ENCODE assay signal across 2 cellular contexts in the genomic region with DNA sequence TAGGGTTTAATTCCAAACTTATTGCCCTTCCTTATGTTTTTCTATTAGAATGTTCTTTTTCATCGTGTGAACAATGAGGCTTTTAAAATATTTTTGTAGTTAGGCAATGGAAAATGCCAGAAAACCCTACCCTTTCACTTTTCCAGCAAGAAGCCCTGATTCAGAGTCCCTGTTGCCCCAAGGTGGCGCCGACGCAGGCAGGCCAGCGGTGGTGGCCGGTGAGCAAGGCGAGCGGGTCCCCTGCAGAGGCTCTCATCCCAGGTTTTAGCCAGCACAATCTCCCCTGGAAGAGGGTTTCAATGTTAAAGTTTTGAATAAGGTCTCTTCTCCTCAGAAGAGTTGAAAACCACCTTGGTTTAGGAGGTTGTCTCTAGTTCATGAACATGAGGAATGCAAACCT.
TF ChIP-seq lines count a peak whose summit lies in the region.

No MANE protein-coding gene starts in this region.

TF ChIP-seq in SK-N-SH, 30 proteins besides CTCF, POLR2A, EP300 and RAD21:
- TF ChIP-seq, protein P1, sequence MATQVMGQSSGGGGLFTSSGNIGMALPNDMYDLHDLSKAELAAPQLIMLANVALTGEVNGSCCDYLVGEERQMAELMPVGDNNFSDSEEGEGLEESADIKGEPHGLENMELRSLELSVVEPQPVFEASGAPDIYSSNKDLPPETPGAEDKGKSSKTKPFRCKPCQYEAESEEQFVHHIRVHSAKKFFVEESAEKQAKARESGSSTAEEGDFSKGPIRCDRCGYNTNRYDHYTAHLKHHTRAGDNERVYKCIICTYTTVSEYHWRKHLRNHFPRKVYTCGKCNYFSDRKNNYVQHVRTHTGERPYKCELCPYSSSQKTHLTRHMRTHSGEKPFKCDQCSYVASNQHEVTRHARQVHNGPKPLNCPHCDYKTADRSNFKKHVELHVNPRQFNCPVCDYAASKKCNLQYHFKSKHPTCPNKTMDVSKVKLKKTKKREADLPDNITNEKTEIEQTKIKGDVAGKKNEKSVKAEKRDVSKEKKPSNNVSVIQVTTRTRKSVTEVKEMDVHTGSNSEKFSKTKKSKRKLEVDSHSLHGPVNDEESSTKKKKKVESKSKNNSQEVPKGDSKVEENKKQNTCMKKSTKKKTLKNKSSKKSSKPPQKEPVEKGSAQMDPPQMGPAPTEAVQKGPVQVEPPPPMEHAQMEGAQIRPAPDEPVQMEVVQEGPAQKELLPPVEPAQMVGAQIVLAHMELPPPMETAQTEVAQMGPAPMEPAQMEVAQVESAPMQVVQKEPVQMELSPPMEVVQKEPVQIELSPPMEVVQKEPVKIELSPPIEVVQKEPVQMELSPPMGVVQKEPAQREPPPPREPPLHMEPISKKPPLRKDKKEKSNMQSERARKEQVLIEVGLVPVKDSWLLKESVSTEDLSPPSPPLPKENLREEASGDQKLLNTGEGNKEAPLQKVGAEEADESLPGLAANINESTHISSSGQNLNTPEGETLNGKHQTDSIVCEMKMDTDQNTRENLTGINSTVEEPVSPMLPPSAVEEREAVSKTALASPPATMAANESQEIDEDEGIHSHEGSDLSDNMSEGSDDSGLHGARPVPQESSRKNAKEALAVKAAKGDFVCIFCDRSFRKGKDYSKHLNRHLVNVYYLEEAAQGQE (IDR thresholded peaks at IDR 0.05; ENCODE audit: low read depth, low read length) = no peak
- TF ChIP-seq, protein P2, sequence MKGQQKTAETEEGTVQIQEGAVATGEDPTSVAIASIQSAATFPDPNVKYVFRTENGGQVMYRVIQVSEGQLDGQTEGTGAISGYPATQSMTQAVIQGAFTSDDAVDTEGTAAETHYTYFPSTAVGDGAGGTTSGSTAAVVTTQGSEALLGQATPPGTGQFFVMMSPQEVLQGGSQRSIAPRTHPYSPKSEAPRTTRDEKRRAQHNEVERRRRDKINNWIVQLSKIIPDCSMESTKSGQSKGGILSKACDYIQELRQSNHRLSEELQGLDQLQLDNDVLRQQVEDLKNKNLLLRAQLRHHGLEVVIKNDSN (IDR thresholded peaks at IDR 0.05; ENCODE audit: borderline replicate concordance, low read depth) = no peak
- no peak for TF ChIP-seq CHD2 (IDR thresholded peaks at IDR 0.05; ENCODE audit: low read length, partially characterized antibody)
- TF ChIP-seq, protein P3, sequence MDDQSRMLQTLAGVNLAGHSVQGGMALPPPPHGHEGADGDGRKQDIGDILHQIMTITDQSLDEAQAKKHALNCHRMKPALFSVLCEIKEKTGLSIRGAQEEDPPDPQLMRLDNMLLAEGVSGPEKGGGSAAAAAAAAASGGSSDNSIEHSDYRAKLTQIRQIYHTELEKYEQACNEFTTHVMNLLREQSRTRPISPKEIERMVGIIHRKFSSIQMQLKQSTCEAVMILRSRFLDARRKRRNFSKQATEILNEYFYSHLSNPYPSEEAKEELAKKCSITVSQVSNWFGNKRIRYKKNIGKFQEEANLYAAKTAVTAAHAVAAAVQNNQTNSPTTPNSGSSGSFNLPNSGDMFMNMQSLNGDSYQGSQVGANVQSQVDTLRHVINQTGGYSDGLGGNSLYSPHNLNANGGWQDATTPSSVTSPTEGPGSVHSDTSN (IDR thresholded peaks at IDR 0.05) = no peak
- TF ChIP-seq, protein P4, sequence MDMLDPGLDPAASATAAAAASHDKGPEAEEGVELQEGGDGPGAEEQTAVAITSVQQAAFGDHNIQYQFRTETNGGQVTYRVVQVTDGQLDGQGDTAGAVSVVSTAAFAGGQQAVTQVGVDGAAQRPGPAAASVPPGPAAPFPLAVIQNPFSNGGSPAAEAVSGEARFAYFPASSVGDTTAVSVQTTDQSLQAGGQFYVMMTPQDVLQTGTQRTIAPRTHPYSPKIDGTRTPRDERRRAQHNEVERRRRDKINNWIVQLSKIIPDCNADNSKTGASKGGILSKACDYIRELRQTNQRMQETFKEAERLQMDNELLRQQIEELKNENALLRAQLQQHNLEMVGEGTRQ (IDR thresholded peaks at IDR 0.05; ENCODE audit: borderline replicate concordance, low read depth, low read length) = no peak
- TF ChIP-seq, protein P5, sequence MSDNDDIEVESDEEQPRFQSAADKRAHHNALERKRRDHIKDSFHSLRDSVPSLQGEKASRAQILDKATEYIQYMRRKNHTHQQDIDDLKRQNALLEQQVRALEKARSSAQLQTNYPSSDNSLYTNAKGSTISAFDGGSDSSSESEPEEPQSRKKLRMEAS (IDR thresholded peaks at IDR 0.05; ENCODE audit: low read depth) = no peak
- no peak for TF ChIP-seq GATA2 (CRISPR knock-in tag; IDR thresholded peaks at IDR 0.05)
- TF ChIP-seq POLR2AphosphoS5 (IDR thresholded peaks at IDR 0.05; ENCODE audit: low read depth, low read length) = no peak

TF ChIP-seq in SK-N-SH treated with all-trans-retinoic acid at 6 μM for 48 hours, 23 proteins besides CTCF, POLR2A, EP300 and RAD21:
- TF ChIP-seq, protein P6, sequence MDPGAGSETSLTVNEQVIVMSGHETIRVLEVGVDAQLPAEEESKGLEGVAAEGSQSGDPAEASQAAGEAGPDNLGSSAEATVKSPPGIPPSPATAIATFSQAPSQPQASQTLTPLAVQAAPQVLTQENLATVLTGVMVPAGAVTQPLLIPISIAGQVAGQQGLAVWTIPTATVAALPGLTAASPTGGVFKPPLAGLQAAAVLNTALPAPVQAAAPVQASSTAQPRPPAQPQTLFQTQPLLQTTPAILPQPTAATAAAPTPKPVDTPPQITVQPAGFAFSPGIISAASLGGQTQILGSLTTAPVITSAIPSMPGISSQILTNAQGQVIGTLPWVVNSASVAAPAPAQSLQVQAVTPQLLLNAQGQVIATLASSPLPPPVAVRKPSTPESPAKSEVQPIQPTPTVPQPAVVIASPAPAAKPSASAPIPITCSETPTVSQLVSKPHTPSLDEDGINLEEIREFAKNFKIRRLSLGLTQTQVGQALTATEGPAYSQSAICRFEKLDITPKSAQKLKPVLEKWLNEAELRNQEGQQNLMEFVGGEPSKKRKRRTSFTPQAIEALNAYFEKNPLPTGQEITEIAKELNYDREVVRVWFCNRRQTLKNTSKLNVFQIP (CRISPR knock-in tag; IDR thresholded peaks at IDR 0.05; ENCODE audit: borderline replicate concordance, low read depth) = no peak
- no peak for TF ChIP-seq ISL1 (CRISPR knock-in tag; IDR thresholded peaks at IDR 0.05)
- TF ChIP-seq ESRRG (CRISPR knock-in tag; IDR thresholded peaks at IDR 0.05) = no peak
- TF ChIP-seq BACH2 (CRISPR knock-in tag; IDR thresholded peaks at IDR 0.05; ENCODE audit: borderline replicate concordance) = no peak
- no peak for TF ChIP-seq GLIS3 (CRISPR knock-in tag; IDR thresholded peaks at IDR 0.05)
- TF ChIP-seq ZNF70 (CRISPR knock-in tag; IDR thresholded peaks at IDR 0.05) = no peak
- no peak for TF ChIP-seq ZFP3 (CRISPR knock-in tag; IDR thresholded peaks at IDR 0.05)
- no peak for TF ChIP-seq CSDC2 (CRISPR knock-in tag; IDR thresholded peaks at IDR 0.05)
- TF ChIP-seq, protein P7, sequence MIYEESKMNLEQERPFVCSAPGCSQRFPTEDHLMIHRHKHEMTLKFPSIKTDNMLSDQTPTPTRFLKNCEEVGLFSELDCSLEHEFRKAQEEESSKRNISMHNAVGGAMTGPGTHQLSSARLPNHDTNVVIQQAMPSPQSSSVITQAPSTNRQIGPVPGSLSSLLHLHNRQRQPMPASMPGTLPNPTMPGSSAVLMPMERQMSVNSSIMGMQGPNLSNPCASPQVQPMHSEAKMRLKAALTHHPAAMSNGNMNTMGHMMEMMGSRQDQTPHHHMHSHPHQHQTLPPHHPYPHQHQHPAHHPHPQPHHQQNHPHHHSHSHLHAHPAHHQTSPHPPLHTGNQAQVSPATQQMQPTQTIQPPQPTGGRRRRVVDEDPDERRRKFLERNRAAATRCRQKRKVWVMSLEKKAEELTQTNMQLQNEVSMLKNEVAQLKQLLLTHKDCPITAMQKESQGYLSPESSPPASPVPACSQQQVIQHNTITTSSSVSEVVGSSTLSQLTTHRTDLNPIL (CRISPR knock-in tag; IDR thresholded peaks at IDR 0.05; ENCODE audit: low read depth) = no peak
- TF ChIP-seq, protein P8, sequence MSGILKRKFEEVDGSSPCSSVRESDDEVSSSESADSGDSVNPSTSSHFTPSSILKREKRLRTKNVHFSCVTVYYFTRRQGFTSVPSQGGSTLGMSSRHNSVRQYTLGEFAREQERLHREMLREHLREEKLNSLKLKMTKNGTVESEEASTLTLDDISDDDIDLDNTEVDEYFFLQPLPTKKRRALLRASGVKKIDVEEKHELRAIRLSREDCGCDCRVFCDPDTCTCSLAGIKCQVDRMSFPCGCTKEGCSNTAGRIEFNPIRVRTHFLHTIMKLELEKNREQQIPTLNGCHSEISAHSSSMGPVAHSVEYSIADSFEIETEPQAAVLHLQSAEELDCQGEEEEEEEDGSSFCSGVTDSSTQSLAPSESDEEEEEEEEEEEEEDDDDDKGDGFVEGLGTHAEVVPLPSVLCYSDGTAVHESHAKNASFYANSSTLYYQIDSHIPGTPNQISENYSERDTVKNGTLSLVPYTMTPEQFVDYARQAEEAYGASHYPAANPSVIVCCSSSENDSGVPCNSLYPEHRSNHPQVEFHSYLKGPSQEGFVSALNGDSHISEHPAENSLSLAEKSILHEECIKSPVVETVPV (CRISPR knock-in tag; IDR thresholded peaks at IDR 0.05) = no peak
TF ChIP-seq in SK-N-SH treated with all-trans-retinoic acid at 6 μM for 48 hours: peak in this region for 0.
